In the genomic region with DNA sequence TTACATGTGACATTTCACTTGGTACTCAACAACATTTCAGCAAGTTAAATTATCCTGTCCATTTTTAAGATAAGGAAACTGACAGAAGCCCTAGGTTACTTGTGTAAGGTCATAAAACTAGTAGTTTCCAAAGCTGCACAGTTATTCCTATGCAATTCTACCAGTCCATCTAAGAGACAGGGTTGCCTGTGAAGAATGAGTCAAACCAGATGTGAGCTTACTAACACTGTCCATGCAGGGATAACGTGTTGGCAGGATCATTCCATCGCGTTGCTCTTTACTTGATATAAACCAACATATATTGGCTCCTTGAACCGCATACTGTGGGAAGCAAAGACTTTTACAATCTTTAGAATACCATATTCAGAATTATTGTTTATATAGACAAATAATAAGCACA, we compare ENCODE assay signal across 11 cellular contexts.
DNase-seq lines count a peak whose midpoint lies in the region; ATAC-seq, FAIRE-seq and TF ChIP-seq lines count a peak whose summit lies in the region.
"Had no signal": no experiment of that assay in that cellular context is flagged by ENCODE, and none has a peak within 500 bp of the region (broad histone marks: within the 10 kb centered on the region; RNA-seq: fewer than 3 reads in every experiment).

No MANE protein-coding gene starts in this region.

- WGBS in H1 (ENCODE audit: extremely low coverage in 1 of 2, insufficient coverage in 1 of 2, insufficient read length in 1 of 2, insufficient replicate concordance in 2 of 2, low coverage in 1 of 2, low lambda C conversion rate in 2 of 2, missing lambda C conversion rate in 1 of 2), 2 experiments: 88% methylated on average over 4 of the region's 4 CpGs; no CpG with 5 or more reads in 1 of the 2 experiments
- 66 to 82% (median 68%) methylated on average over 4 of the region's 4 CpGs for WGBS in stomach, 5 donors

- H2BK5ac ChIP-seq in H1 (ENCODE audit: low read depth, low read length): no peak overlapping the region

- no peaks in the 10 kb centered on the region for H3K36me3 Mint-ChIP-seq in CD8-positive, alpha-beta T cell
- no peaks in the 10 kb centered on the region for H3K36me3 Mint-ChIP-seq in natural killer cell treated with Interleukin-12 subunit alpha and Interleukin-12 subunit beta and Interleukin-15 and Interleukin-18, amount 100 ng/mL, for 72 hours

- intact Hi-C loops in CD8-positive, alpha-beta T cell (cut with DNase I, micrococcal nuclease): no loop called here
- intact Hi-C loops in stomach (cut with DNase I; ENCODE audit: low total_unique reads): no loop called here

- no peak overlapping the region for H2AK5ac ChIP-seq in H1 (ENCODE audit: low read depth, low read length)

- H3K4me1 ChIP-seq in H1 (replicated peaks in 1 of 4; ENCODE audit: control insufficient read depth in 3 of 4, insufficient read depth in 4 of 4, low read length in 3 of 4): no peaks in the 10 kb centered on the region
- peaks cover 33% of the 10 kb centered on the region for H3K4me1 ChIP-seq in muscle layer of colon (ENCODE audit: insufficient read depth, low read length)
- no peaks in the 10 kb centered on the region for H3K4me1 ChIP-seq in CD8-positive, alpha-beta T cell (ENCODE audit: insufficient read depth, low read length)
- H3K4me1 ChIP-seq in stomach: peaks cover 0 to 21% (median 10%) of the 10 kb centered on the region in 4 donors
- H3K4me1 ChIP-seq: prostate gland had no signal

- H4K8ac ChIP-seq in H1 (ENCODE audit: extremely low read depth, insufficient read depth, low read length): no peak overlapping the region

- POLR2A ChIA-PET in H1 (lab: Charles Lee; ENCODE audit: partially characterized antibody): interaction anchor here (0.7 kb wide), 1 partner anchor 331 kb away, joined by 3 read pairs; no protein-coding TSS in a partner anchor
- POLR2A ChIA-PET in CD8-positive, alpha-beta T cell (lab: Charles Lee): no interaction called here

- no peak overlapping the region for H3K56ac ChIP-seq in H1 (replicated peaks; ENCODE audit: insufficient read length, low read depth, low read length)

- no peak overlapping the region for H2AFZ ChIP-seq in H1 (ENCODE audit: low read length)

- H3K4me2 ChIP-seq in H1 (ENCODE audit: insufficient read depth in 1 of 2, low read depth in 2 of 2, low read length in 2 of 2): no peak overlapping the region

- H3K79me1 ChIP-seq in H1 (ENCODE audit: low read depth, low read length): no peaks in the 10 kb centered on the region

- H2BK20ac ChIP-seq in H1 (ENCODE audit: low read length): no peak overlapping the region

- H3K18ac ChIP-seq in H1 (ENCODE audit: extremely low read depth, low read length): no peak overlapping the region

- no peak for TF ChIP-seq CTCF in H1 (IDR thresholded peaks at IDR 0.05; ENCODE audit: control extremely low read depth in 1 of 3, insufficient read depth in 1 of 3, low read depth in 1 of 3, low read length in 3 of 3)
- TF ChIP-seq CTCF in CD8-positive, alpha-beta T cell (IDR thresholded peaks at IDR 0.05): no peak
- TF ChIP-seq CTCF in stomach (IDR thresholded peaks at IDR 0.05): no peak

- H2BK120ac ChIP-seq in H1 (replicated peaks; ENCODE audit: low read depth, low read length): no peak overlapping the region

- H3K4me1 Mint-ChIP-seq in CD8-positive, alpha-beta T cell (ENCODE audit: low read depth): no peaks in the 10 kb centered on the region
- H3K4me1 Mint-ChIP-seq in natural killer cell treated with Interleukin-12 subunit alpha and Interleukin-12 subunit beta and Interleukin-15 and Interleukin-18, amount 100 ng/mL, for 72 hours (ENCODE audit: low read depth in 2 of 2): no peaks in the 10 kb centered on the region

- H3K27ac Mint-ChIP-seq in CD8-positive, alpha-beta T cell: no peak overlapping the region
- H3K27ac Mint-ChIP-seq in natural killer cell treated with Interleukin-12 subunit alpha and Interleukin-12 subunit beta and Interleukin-15 and Interleukin-18, amount 100 ng/mL, for 72 hours: no peak overlapping the region

- FAIRE-seq in H1 (lab: Jason Lieb, UNC): no peak

- no peak overlapping the region for H2BK15ac ChIP-seq in H1 (ENCODE audit: low read length)

- no peak overlapping the region for H3K23ac ChIP-seq in H1 (ENCODE audit: insufficient read length)

- H3K9ac ChIP-seq in H1 (replicated peaks in 1 of 4; ENCODE audit: extremely low read depth in 1 of 4, low read depth in 3 of 4, low read length in 3 of 4): no peak overlapping the region
- no peak overlapping the region for H3K9ac ChIP-seq in muscle layer of colon (ENCODE audit: low read length)

- no peak overlapping the region for H2BK12ac ChIP-seq in H1 (ENCODE audit: low read depth, low read length)

- H3K9me3 Mint-ChIP-seq in CD8-positive, alpha-beta T cell: no peaks in the 10 kb centered on the region
- no peaks in the 10 kb centered on the region for H3K9me3 Mint-ChIP-seq in natural killer cell treated with Interleukin-12 subunit alpha and Interleukin-12 subunit beta and Interleukin-15 and Interleukin-18, amount 100 ng/mL, for 72 hours

- ATAC-seq in CD8-positive, alpha-beta T cell: no peak
- no peak for ATAC-seq in natural killer cell treated with Interleukin-12 subunit alpha and Interleukin-12 subunit beta and Interleukin-15 and Interleukin-18, amount 100 ng/mL, for 72 hours

- no peak overlapping the region for H3K4me3 ChIP-seq in H1 (ENCODE audit: extremely low read depth in 1 of 4, insufficient read depth in 2 of 4, low read depth in 3 of 4, low read length in 4 of 4)
- no peak overlapping the region for H3K4me3 ChIP-seq in muscle layer of colon (ENCODE audit: low read depth in 1 of 2, low read length in 2 of 2)
- H3K4me3 ChIP-seq in CD8-positive, alpha-beta T cell (ENCODE audit: low read depth, low read length): no peak overlapping the region
- H3K4me3 ChIP-seq in stomach: no peak overlapping the region
- H3K4me3 ChIP-seq: prostate gland had no signal

- H3K27ac ChIP-seq in H1 (ENCODE audit: low read depth, low read length) (no peak overlapping the region), muscle layer of colon (ENCODE audit: low read depth, low read length) (peak overlapping the region; percentile 18), stomach (no peak overlapping the region)
- no peak overlapping the region for H3K27ac ChIP-seq in CD8-positive, alpha-beta T cell (ENCODE audit: low read depth, low read length)
- H3K27ac ChIP-seq: prostate gland had no signal

- TF ChIP-seq POLR2A in H1 (IDR thresholded peaks at IDR 0.05; ENCODE audit: control extremely low read depth in 1 of 2, low read depth in 2 of 2, low read length in 2 of 2) (no peak), stomach (IDR thresholded peaks at IDR 0.05) (no peak)

- H3K9me3 ChIP-seq in H1 (ENCODE audit: insufficient read depth in 2 of 2, low read depth in 1 of 2, low read length in 1 of 2) (no peaks in the 10 kb centered on the region), muscle layer of colon (ENCODE audit: low read length) (no peaks in the 10 kb centered on the region), stomach (no peaks in the 10 kb centered on the region)
- H3K9me3 ChIP-seq in CD8-positive, alpha-beta T cell (ENCODE audit: low read length): no peaks in the 10 kb centered on the region
- H3K9me3 ChIP-seq: prostate gland had no signal

- DNase-seq in AG20443 (ENCODE audit: low spot score): peak; percentile 48
- peak; percentile 24 for DNase-seq in NCI-H2227 (lab: John Stamatoyannopoulos, UW; ENCODE audit: unreplicated experiment)
- no peak for DNase-seq in H1 (ENCODE audit: low read depth in 1 of 2, low spot score in 2 of 2)
- no peak for DNase-seq in NCI-H128 (lab: John Stamatoyannopoulos, UW; ENCODE audit: unreplicated experiment)
- DNase-seq in CD8-positive, alpha-beta T cell: no peak
- DNase-seq in natural killer cell treated with Interleukin-12 subunit alpha and Interleukin-12 subunit beta and Interleukin-15 and Interleukin-18, amount 100 ng/mL, for 72 hours (ENCODE audit: low spot score): no peak
- DNase-seq in stomach: no peak
- DNase-seq: NCI-H1417 treated with DMSO at 0.1 percent for 48 hours, OCI-M1 had no signal

- H3K27me3 Mint-ChIP-seq in CD8-positive, alpha-beta T cell (ENCODE audit: low read depth): no peaks in the 10 kb centered on the region
- H3K27me3 Mint-ChIP-seq in natural killer cell treated with Interleukin-12 subunit alpha and Interleukin-12 subunit beta and Interleukin-15 and Interleukin-18, amount 100 ng/mL, for 72 hours: no peaks in the 10 kb centered on the region

- H3K23me2 ChIP-seq in H1 (ENCODE audit: low read depth, low read length): no peaks in the 10 kb centered on the region

- TF ChIP-seq EP300 in H1 (IDR thresholded peaks at IDR 0.05; ENCODE audit: borderline replicate concordance in 1 of 2, low read depth in 2 of 2, low read length in 2 of 2) (no peak), stomach (IDR thresholded peaks at IDR 0.05) (no peak)

- H3K4me3 Mint-ChIP-seq in CD8-positive, alpha-beta T cell: no peak overlapping the region
- no peak overlapping the region for H3K4me3 Mint-ChIP-seq in natural killer cell treated with Interleukin-12 subunit alpha and Interleukin-12 subunit beta and Interleukin-15 and Interleukin-18, amount 100 ng/mL, for 72 hours

- no peaks in the 10 kb centered on the region for H4K20me1 ChIP-seq in H1 (replicated peaks in 1 of 2; ENCODE audit: control insufficient read depth in 1 of 2, insufficient read depth in 2 of 2, low read length in 2 of 2)

- H4K5ac ChIP-seq in H1 (ENCODE audit: insufficient read length, low read depth, low read length): no peak overlapping the region

- TF ChIP-seq RAD21 in H1 (IDR thresholded peaks at IDR 0.05 in 1 of 2, conservative IDR thresholded peaks at IDR 0.05 in 1 of 2; ENCODE audit: low read depth in 2 of 2, low read length in 2 of 2): no peak

- H3K36me3 ChIP-seq in H1 (ENCODE audit: control insufficient read depth in 2 of 4, insufficient read depth in 4 of 4, low read length in 3 of 4) (no peaks in the 10 kb centered on the region), muscle layer of colon (ENCODE audit: insufficient read depth, low read length) (no peaks in the 10 kb centered on the region), stomach (no peaks in the 10 kb centered on the region)
- H3K36me3 ChIP-seq in CD8-positive, alpha-beta T cell (ENCODE audit: insufficient read depth, low read length): no peaks in the 10 kb centered on the region
- H3K36me3 ChIP-seq: prostate gland had no signal

- CTCF ChIA-PET in H1 (lab: Charles Lee; ENCODE audit: partially characterized antibody): interaction anchor here (0.5 to 1.5 kb wide), 3 partner anchors 418 to 555 kb away, joined by 3 to 5 read pairs (median 3); no protein-coding TSS in a partner anchor
- CTCF ChIA-PET in CD8-positive, alpha-beta T cell (lab: Charles Lee): no interaction called here

- H3K14ac ChIP-seq in H1 (ENCODE audit: insufficient read length): peak overlapping the region; percentile 61

- H3K79me2 ChIP-seq in H1 (ENCODE audit: control insufficient read depth in 1 of 2, insufficient read depth in 2 of 2, low read length in 2 of 2): no peaks in the 10 kb centered on the region

- H3K4ac ChIP-seq in H1 (replicated peaks; ENCODE audit: insufficient read length, low read depth, low read length): no peak overlapping the region

- no peak overlapping the region for H4K91ac ChIP-seq in H1 (replicated peaks; ENCODE audit: insufficient read length, low read length)

- no peaks in the 10 kb centered on the region for H3K27me3 ChIP-seq in H1 (replicated peaks in 1 of 4; ENCODE audit: control insufficient read depth in 3 of 4, extremely low read depth in 1 of 4, insufficient read depth in 3 of 4, low read length in 3 of 4)
- H3K27me3 ChIP-seq in muscle layer of colon (ENCODE audit: control insufficient read depth in 1 of 2, insufficient read depth in 2 of 2, low read length in 2 of 2): no peaks in the 10 kb centered on the region
- H3K27me3 ChIP-seq in CD8-positive, alpha-beta T cell (ENCODE audit: insufficient read depth, low read length): no peaks in the 10 kb centered on the region
- H3K27me3 ChIP-seq in stomach: no peaks in the 10 kb centered on the region

Comparison
In these comparisons a context has a peak if more than half of its experiments do, and no peak if none do; other contexts are left out.
1. DNase-seq: peak in AG20443 (single experiment) and NCI-H2227 (single experiment); none in H1 (0 of 2), NCI-H128 (single experiment), CD8-positive, alpha-beta T cell (0 of 7), natural killer cell treated with Interleukin-12 subunit alpha and Interleukin-12 subunit beta and Interleukin-15 and Interleukin-18, amount 100 ng/mL, for 72 hours (single experiment) and stomach (single experiment).